ENCODE assay signal across 34 cellular contexts in the genomic region with DNA sequence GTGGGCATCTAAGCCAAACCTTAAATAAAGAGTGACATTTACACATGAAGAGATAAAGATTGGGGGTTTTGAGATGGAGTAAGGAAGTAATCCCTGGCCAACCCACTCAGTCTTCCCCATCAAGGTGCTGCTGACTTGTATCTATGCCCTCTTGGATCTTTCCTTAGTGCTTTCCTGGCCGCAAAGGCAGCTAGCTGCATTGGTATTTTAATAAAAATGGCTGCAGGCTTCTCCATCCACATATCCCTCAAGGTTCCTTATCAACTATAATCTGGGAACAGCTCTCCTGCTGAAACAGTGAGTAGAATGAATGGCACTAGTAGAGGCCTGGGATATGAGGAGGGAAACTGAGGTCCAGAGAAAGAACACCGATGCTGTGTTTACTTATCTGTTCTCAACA.
"Had no signal": no experiment of that assay in that cellular context is flagged by ENCODE, and none has a peak within 500 bp of the region (broad histone marks: within the 10 kb centered on the region; RNA-seq: fewer than 3 reads in every experiment).

No MANE protein-coding gene starts in this region.

- H3K27ac ChIP-seq: KMS-11 had no signal

- DNase-seq: Karpas-422, Kasumi-1, MG63, MM.1S, MV-4-11, NCI-H1048, NCI-H1092, NCI-H1092 treated with DMSO at 0.1 percent for 48 hours, NCI-H1105, NCI-H1105 treated with DMSO at 0.1 percent for 48 hours, NCI-H1417, NCI-H1417 treated with DMSO at 0.1 percent for 48 hours, NCI-H1436, NCI-H1436 treated with DMSO at 0.1 percent for 48 hours, NCI-H146, NCI-H1694, NCI-H1694 treated with DMSO at 0.1 percent for 48 hours, NCI-H187, NCI-H187 treated with DMSO at 0.1 percent for 48 hours, NCI-H1930, NCI-H2029, NCI-H2029 treated with DMSO at 0.1 percent for 48 hours, NCI-H2081, NCI-H2081 treated with DMSO at 0.1 percent for 48 hours, NCI-H2107, NCI-H2171, NCI-H2171 treated with DMSO at 0.1 percent for 48 hours, NCI-H2227 treated with DMSO at 0.1 percent for 48 hours, NCI-H226, NCI-H345, NCI-H446, NCI-H446 treated with DMSO at 0.1 percent for 48 hours, NCI-H510A had no signal

- H3K27me3 ChIP-seq: MG63 had no signal

- H3K36me3 ChIP-seq: MG63 had no signal

- H3K4me3 ChIP-seq: MG63 had no signal

- H3K9ac ChIP-seq: KMS-11 had no signal

- H3K9me3 ChIP-seq: MG63 had no signal

- H3K4me2 ChIP-seq: KMS-11 had no signal
